9 cellular contexts compared by ENCODE assay signal in genomic region chr17:44948315-44948795, GRCh38. TPM values are rescaled to one million over a fixed set of nuclear protein-coding genes. Genes with fewer than 3 reads are reported as not detected.
DNase-seq lines count a peak whose midpoint lies in the region; ATAC-seq, FAIRE-seq and TF ChIP-seq lines count a peak whose summit lies in the region.
"Had no signal": no experiment of that assay in that cellular context is flagged by ENCODE, and none has a peak within 500 bp of the region (broad histone marks: within the 10 kb centered on the region; RNA-seq: fewer than 3 reads in every experiment).

No MANE protein-coding gene starts in this region.

- CTCF ChIA-PET in BJ (lab: Yijun Ruan, JAX), result no interaction called here

- no peak for DNase-seq in BJ (ENCODE audit: low read depth)
- no peak for DNase-seq in LNCaP clone FGC (ENCODE audit: low read depth)
- DNase-seq in dorsolateral prefrontal cortex, result no peak
- no peak for DNase-seq in nephron progenitor cell
- no peak for DNase-seq in GM13977 (ENCODE audit: low spot score)
- DNase-seq in D721Med (ENCODE audit: insufficient read length, low spot score), result no peak

- H3K4me3 Mint-ChIP-seq in nephron progenitor cell, result peak overlapping the region; percentile 94

- peaks cover 28% of the 10 kb centered on the region for H3K36me3 Mint-ChIP-seq in nephron progenitor cell (ENCODE audit: low read depth)

- H3K4me3 ChIP-seq in BJ (ENCODE audit: low read depth, low read length), result peak overlapping the region; percentile 81
- peak overlapping the region; percentile 98 for H3K4me3 ChIP-seq in LNCaP clone FGC (ENCODE audit: low read depth, low read length)
- peak overlapping the region; percentile 46 to 85 (median 69) for H3K4me3 ChIP-seq in dorsolateral prefrontal cortex

- no peaks in the 10 kb centered on the region for H3K9me3 Mint-ChIP-seq in nephron progenitor cell

- intact Hi-C loops in dorsolateral prefrontal cortex (cut with DNase I), result no loop called here

- peaks cover 22% of the 10 kb centered on the region for H3K27me3 Mint-ChIP-seq in nephron progenitor cell (ENCODE audit: low read depth, poor library complexity)

- no peaks in the 10 kb centered on the region for H3K36me3 ChIP-seq in BJ (ENCODE audit: control insufficient read depth, insufficient read depth, low read length)

- H3K27ac Mint-ChIP-seq in nephron progenitor cell, result no peak overlapping the region

- no peak for FAIRE-seq in D721Med (lab: Jason Lieb, UNC)

- POLR2A ChIA-PET in BJ (lab: Charles Lee), result no interaction called here

- no peak for ATAC-seq in HG03039 (IDR thresholded peaks at IDR 0.05; ENCODE audit: unreplicated experiment)
- no peak for ATAC-seq in GM19328 (IDR thresholded peaks at IDR 0.05; ENCODE audit: unreplicated experiment)

- H3K27ac ChIP-seq in dorsolateral prefrontal cortex, result peak overlapping the region in 6 of 59 donors; percentile 53 to 79 (median 61)

- no peak for TF ChIP-seq CTCF in BJ (IDR thresholded peaks at IDR 0.05; ENCODE audit: insufficient read depth, low read depth, low read length)
- TF ChIP-seq CTCF in LNCaP clone FGC (IDR thresholded peaks at IDR 0.05; ENCODE audit: control insufficient read depth, extremely low read depth, insufficient read depth), result no peak
- no peak for TF ChIP-seq CTCF in dorsolateral prefrontal cortex (IDR thresholded peaks at IDR 0.05 in 54 of 56, conservative IDR thresholded peaks at IDR 0.05 in 2 of 56; ENCODE audit: low read depth in 1 of 56, partially characterized antibody in 56 of 56)
- TF ChIP-seq CTCF in nephron progenitor cell (IDR thresholded peaks at IDR 0.05), result no peak
- TF ChIP-seq CTCF in GM13977 (IDR thresholded peaks at IDR 0.05; ENCODE audit: extremely low read depth, insufficient read depth, missing control alignments), result no peak
- TF ChIP-seq CTCF in D721Med (IDR thresholded peaks at IDR 0.05; ENCODE audit: insufficient read depth, missing control alignments), result no peak

- H3K4me1 Mint-ChIP-seq in nephron progenitor cell, result peaks cover 17% of the 10 kb centered on the region

- in situ Hi-C loops in GM13977 (cut with MboI; ENCODE audit: low pct_unique_long_range_greater_than_20kb, low sequenced_read_pairs, unreplicated experiment), result no loop called here

- no peaks in the 10 kb centered on the region for H3K27me3 ChIP-seq in BJ (ENCODE audit: control insufficient read depth, insufficient read depth, low read length)
- H3K27me3 ChIP-seq in dorsolateral prefrontal cortex, result peaks cover 0 to 14% (median 3%) of the 10 kb centered on the region in 45 donors

RNA-seq across cellular contexts. Expression of gene KIF18B, which starts 0.8 kb away (rescaled TPM):
- 5.5 and 10.6 TPM in 2 replicates for polyA plus RNA-seq in BJ (2011; rRNA removed)
- polyA minus RNA-seq in BJ (2011; rRNA and poly(A)+ RNA removed), result 21.8 and 25.9 TPM in 2 replicates
- total RNA-seq in dorsolateral prefrontal cortex, result 1 to 10 TPM in 5 of 120 experiments, under 1 TPM in 98, not detected in 17; 0.10 to 2.1 (median 0.33) TPM

RNA-seq across cellular contexts. Expression of gene C1QL1, which starts 19.7 kb away (rescaled TPM):
- polyA plus RNA-seq in BJ (2011; rRNA removed), result 0.39 and 0.50 TPM in 2 replicates
- polyA minus RNA-seq in BJ (2011; rRNA and poly(A)+ RNA removed), result 0.15 TPM in 1 of 2 replicates, not detected in the other
- 10 to 100 TPM in 118 of 120 experiments, 1 to 10 TPM in 2; 7.4 to 35.3 (median 19.6) TPM for total RNA-seq in dorsolateral prefrontal cortex

RNA-seq across cellular contexts. Expression of gene GFAP, which starts 33.1 kb away (rescaled TPM):
- 0.13 and 0.23 TPM in 2 replicates for polyA plus RNA-seq in BJ (2011; rRNA removed)
- polyA minus RNA-seq in BJ (2011; rRNA and poly(A)+ RNA removed), result 0.09 and 0.10 TPM in 2 replicates
- total RNA-seq in dorsolateral prefrontal cortex, result over 10,000 TPM in 24 of 120 experiments, 1,000 to 10,000 TPM in 96; 2,686 to 23,814 (median 7,188) TPM
- total RNA-seq: dermis microvascular lymphatic vessel endothelial cell had no signal

RNA-seq across cellular contexts. Expression of gene EFTUD2, which starts 49.1 kb away (rescaled TPM):
- 72.0 and 121 TPM in 2 replicates for polyA plus RNA-seq in BJ (2011; rRNA removed)
- polyA minus RNA-seq in BJ (2011; rRNA and poly(A)+ RNA removed), result 88.1 and 105 TPM in 2 replicates
- 100 to 1,000 TPM in 36 of 120 experiments, 10 to 100 TPM in 84; 50.3 to 123 (median 95.1) TPM for total RNA-seq in dorsolateral prefrontal cortex
